ENCODE assay signal across 25 cellular contexts in the genomic region with DNA sequence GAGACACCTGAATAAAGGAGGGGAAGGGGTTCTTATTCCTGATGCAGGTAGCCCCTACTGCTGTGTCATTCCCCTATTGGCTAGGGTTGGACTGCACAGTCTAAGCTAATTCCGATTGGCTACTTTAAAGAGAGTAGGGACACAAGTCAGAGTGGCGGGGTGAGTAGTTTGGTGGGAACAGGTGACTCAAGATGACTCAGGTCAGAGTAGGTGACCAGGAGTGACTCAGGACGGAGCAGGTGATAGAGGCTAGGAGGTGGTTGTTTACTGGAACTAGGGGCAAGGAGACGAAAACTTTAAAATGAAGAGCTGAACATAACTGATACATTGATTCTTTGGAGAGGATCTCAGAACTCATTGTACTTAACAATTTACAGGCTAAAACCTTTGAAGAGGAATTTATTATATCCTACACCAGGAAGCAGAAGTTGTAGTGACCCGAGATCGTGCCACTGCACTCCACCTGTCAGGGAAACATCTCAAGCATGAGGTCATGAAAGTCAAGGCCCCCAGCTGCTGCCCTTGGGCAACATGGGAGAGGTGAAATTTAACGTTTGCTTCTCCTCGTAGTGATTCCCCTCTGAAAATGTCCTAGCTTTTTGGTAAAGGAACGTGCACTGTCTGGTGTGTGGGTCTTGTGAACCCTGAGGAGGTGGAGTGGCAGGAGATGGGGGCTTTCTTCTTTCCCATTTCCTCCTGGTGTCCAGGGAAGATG. TPM values are rescaled to one million over a fixed set of nuclear protein-coding genes. Genes with fewer than 3 reads are reported as not detected.
"Had no signal": no experiment of that assay in that cellular context is flagged by ENCODE, and none has a peak within 500 bp of the region (broad histone marks: within the 10 kb centered on the region; RNA-seq: fewer than 3 reads in every experiment).

No MANE protein-coding gene starts in this region.

- H3K4me1 ChIP-seq: Peyer's patch had no signal

- H3K4me3 ChIP-seq: adrenal gland, Peyer's patch had no signal

- H3K27ac ChIP-seq: adrenal gland, Peyer's patch had no signal

- DNase-seq: activated CD4-positive, alpha-beta T cell treated with anti-CD3 and anti-CD28 coated beads for 4 hours; activated CD4-positive, alpha-beta T cell treated with anti-CD3 and anti-CD28 coated beads, Interleukin-2, amount 50 U/mL, for 4 hours; activated CD8-positive, alpha-beta memory T cell treated with anti-CD3 and anti-CD28 coated beads, Interleukin-2, amount 50 U/mL, for 48 hours; activated CD8-positive, alpha-beta T cell treated with anti-CD3 and anti-CD28 coated beads, Interleukin-2, amount 10 ng/mL, durations not matched to agents 7 days and 5 days; activated naive CD4-positive, alpha-beta T cell treated with anti-CD3 and anti-CD28 coated beads, Interleukin-2, amount 50 U/mL, for 16 hours; activated naive CD8-positive, alpha-beta T cell treated with anti-CD3 and anti-CD28 coated beads, Interleukin-2, amount 10 ng/mL, durations not matched to agents 7 days and 5 days; activated T-cell treated with anti-CD3 and anti-CD28 coated beads, Interleukin-2, amount 50 U/mL, for 1 hour; adrenal gland; anterior cingulate cortex; central memory CD4-positive, alpha-beta T cell; MM.1S; NCI-H1048; NCI-H1417; NCI-H1930; NCI-H2107; NCI-H2171 treated with DMSO at 0.1 percent for 48 hours; NCI-H226; NCI-H526; NCI-H82; Peyer's patch; SHP77 had no signal

- H3K36me3 ChIP-seq: adrenal gland, Peyer's patch had no signal

- H3K4me1 Mint-ChIP-seq: activated naive CD8-positive, alpha-beta T cell treated with anti-CD3 and anti-CD28 coated beads, Interleukin-2, amount 10 ng/mL, durations not matched to agents 7 days and 5 days had no signal

- H3K27ac Mint-ChIP-seq: activated CD8-positive, alpha-beta T cell treated with anti-CD3 and anti-CD28 coated beads, Interleukin-2, amount 10 ng/mL, durations not matched to agents 7 days and 5 days; activated naive CD8-positive, alpha-beta T cell treated with anti-CD3 and anti-CD28 coated beads, Interleukin-2, amount 10 ng/mL, durations not matched to agents 7 days and 5 days; T-helper 1 cell treated with Interleukin-12 subunit alpha and Interleukin-12 subunit beta and Interleukin-4 antibody, amounts not matched to agents 30 μg/mL and 1 μg/mL, for 36 hours had no signal

- H3K4me3 Mint-ChIP-seq: activated CD8-positive, alpha-beta T cell treated with anti-CD3 and anti-CD28 coated beads, Interleukin-2, amount 10 ng/mL, durations not matched to agents 7 days and 5 days; activated naive CD8-positive, alpha-beta T cell treated with anti-CD3 and anti-CD28 coated beads, Interleukin-2, amount 10 ng/mL, durations not matched to agents 7 days and 5 days; T-helper 1 cell treated with Interleukin-12 subunit alpha and Interleukin-12 subunit beta and Interleukin-4 antibody, amounts not matched to agents 30 μg/mL and 1 μg/mL, for 36 hours had no signal

- H3K27me3 ChIP-seq: adrenal gland, Peyer's patch had no signal

- ATAC-seq: activated CD4-positive, CD25-positive, alpha-beta regulatory T cell treated with anti-CD3 and anti-CD28 coated beads, Interleukin-2, amount 50 U/mL, for 24 hours; activated CD8-positive, alpha-beta T cell treated with anti-CD3 and anti-CD28 coated beads, Interleukin-2, amount 10 ng/mL, durations not matched to agents 7 days and 5 days had no signal

RNA-seq across cellular contexts. Expression of gene CYP27A1, which starts 4.5 kb away (rescaled TPM):
- total RNA-seq: activated CD8-positive, alpha-beta T cell treated with anti-CD3 and anti-CD28 coated beads, Interleukin-2, amount 10 ng/mL, durations not matched to agents 7 days and 5 days; NCI-H460 had no signal

RNA-seq across cellular contexts. Expression of gene PRKAG3, which starts 54.2 kb away (rescaled TPM):
- total RNA-seq: activated CD8-positive, alpha-beta T cell treated with anti-CD3 and anti-CD28 coated beads, Interleukin-2, amount 10 ng/mL, durations not matched to agents 7 days and 5 days; activated naive CD8-positive, alpha-beta T cell treated with anti-CD3 and anti-CD28 coated beads, Interleukin-2, amount 10 ng/mL, durations not matched to agents 7 days and 5 days; NCI-H460; Peyer's patch; SK-MEL-5 had no signal
- polyA plus RNA-seq: adrenal gland had no signal
